In genomic region chr12:88185988-88186387, GRCh38 we compare ENCODE assay signal across 10 cellular contexts. TPM values are rescaled to one million over a fixed set of nuclear protein-coding genes. Genes with fewer than 3 reads are reported as not detected.
DNase-seq lines count a peak whose midpoint lies in the region; ATAC-seq and TF ChIP-seq lines count a peak whose summit lies in the region.
"Had no signal": no experiment of that assay in that cellular context is flagged by ENCODE, and none has a peak within 500 bp of the region (broad histone marks: within the 10 kb centered on the region; RNA-seq: fewer than 3 reads in every experiment).

No MANE protein-coding gene starts in this region.

- peak; percentile 9 for DNase-seq in GM12865 (ENCODE audit: low read depth)
- peak; percentile 71 for DNase-seq in M059J (ENCODE audit: low read depth)
- DNase-seq in fibroblast of the conjunctiva (ENCODE audit: low read depth): peak; percentile 22
- no peak for DNase-seq in CD4-positive, alpha-beta memory T cell
- DNase-seq in germinal center (ENCODE audit: low spot score): no peak
- no peak for DNase-seq in thyroid gland
- DNase-seq in SHP77 (lab: John Stamatoyannopoulos, UW): no peak
- DNase-seq: aorta had no signal

- no peak overlapping the region for H3K4me3 ChIP-seq in GM12865 (ENCODE audit: low read depth, low read length)
- H3K4me3 ChIP-seq in CD4-positive, alpha-beta memory T cell (ENCODE audit: low read length in 2 of 2): no peak overlapping the region
- H3K4me3 ChIP-seq in thyroid gland (replicated peaks in 1 of 3): no peak overlapping the region

- H3K9me3 Mint-ChIP-seq in CD4-positive, alpha-beta memory T cell: peaks cover 0 to 3% (median 0%) of the 10 kb centered on the region in 8 donors

- TF ChIP-seq CTCF in GM12865 (IDR thresholded peaks at IDR 0.05; ENCODE audit: insufficient read depth, low read depth, low read length, missing control alignments) (no peak), thyroid gland (IDR thresholded peaks at IDR 0.05) (no peak)

- H3K27ac ChIP-seq in CD4-positive, alpha-beta memory T cell (ENCODE audit: low read depth, low read length): no peak overlapping the region
- no peak overlapping the region for H3K27ac ChIP-seq in thyroid gland

- H3K4me1 ChIP-seq in CD4-positive, alpha-beta memory T cell (ENCODE audit: insufficient read depth, low read length): no peaks in the 10 kb centered on the region
- no peaks in the 10 kb centered on the region for H3K4me1 ChIP-seq in thyroid gland

- H3K36me3 Mint-ChIP-seq in CD4-positive, alpha-beta memory T cell: peaks cover 46% of the 10 kb centered on the region in 2 donors

- H3K27me3 ChIP-seq in CD4-positive, alpha-beta memory T cell (ENCODE audit: insufficient read depth, low read length): no peaks in the 10 kb centered on the region
- H3K27me3 ChIP-seq in thyroid gland: no peaks in the 10 kb centered on the region

- POLR2A ChIA-PET in CD4-positive, alpha-beta memory T cell (lab: Charles Lee; ENCODE audit: partially characterized antibody): no interaction called here

- no peak overlapping the region for H3K4me3 Mint-ChIP-seq in CD4-positive, alpha-beta memory T cell

- ATAC-seq in HG02571 (IDR thresholded peaks at IDR 0.05; ENCODE audit: unreplicated experiment): peak; percentile 85
- ATAC-seq: Panc1 had no signal

- no peak for TF ChIP-seq POLR2A in thyroid gland (IDR thresholded peaks at IDR 0.05)

- H3K36me3 ChIP-seq in CD4-positive, alpha-beta memory T cell (ENCODE audit: insufficient read depth, low read length): no peaks in the 10 kb centered on the region
- H3K36me3 ChIP-seq in thyroid gland: peaks cover 5% of the 10 kb centered on the region in 2 donors

- intact Hi-C loops in CD4-positive, alpha-beta memory T cell (cut with micrococcal nuclease): no loop called here
- intact Hi-C loops in thyroid gland (cut with DNase I): no loop called here

- H3K27me3 Mint-ChIP-seq in CD4-positive, alpha-beta memory T cell: no peaks in the 10 kb centered on the region

- peak overlapping the region in 1 of 7 donors; percentile 48 for H3K27ac Mint-ChIP-seq in CD4-positive, alpha-beta memory T cell

- peaks cover 0 to 1% (median 0%) of the 10 kb centered on the region in 4 donors for H3K4me1 Mint-ChIP-seq in CD4-positive, alpha-beta memory T cell

- CTCF ChIA-PET in CD4-positive, alpha-beta memory T cell (lab: Charles Lee; ENCODE audit: partially characterized antibody): no interaction called here

- no peaks in the 10 kb centered on the region for H3K9me3 ChIP-seq in CD4-positive, alpha-beta memory T cell (ENCODE audit: control insufficient read depth in 1 of 2, low read length in 2 of 2)
- H3K9me3 ChIP-seq in thyroid gland: no peaks in the 10 kb centered on the region

RNA-seq across cellular contexts. Expression of gene TMTC3, which starts 43.9 kb away (rescaled TPM):
- total RNA-seq in M059J (2014; rRNA removed; shearing (Covaris generic)): 20.6 and 21.6 TPM in 2 replicates
- 10 to 100 TPM; 11.5 to 15.2 TPM for total RNA-seq in CD4-positive, alpha-beta memory T cell
- polyA plus RNA-seq in CD4-positive, alpha-beta memory T cell: 1 to 10 TPM; 1.9 to 2.2 TPM
- total RNA-seq in thyroid gland: 10 to 100 TPM; 16.8 to 27.8 (median 21.1) TPM

RNA-seq across cellular contexts. Expression of gene CEP290, which starts 44.1 kb away (rescaled TPM):
- total RNA-seq in M059J (2014; rRNA removed; shearing (Covaris generic)): 8.8 and 26.8 TPM in 2 replicates
- total RNA-seq in CD4-positive, alpha-beta memory T cell: 10 to 100 TPM; 22.4 to 23.0 TPM
- 10 to 100 TPM in 1 of 2 donors, 1 to 10 TPM in 1; 2.2 to 10.4 TPM for polyA plus RNA-seq in CD4-positive, alpha-beta memory T cell
- 10 to 100 TPM; 24.7 to 42.6 (median 36.6) TPM for total RNA-seq in thyroid gland

Comparison
In these comparisons a context has a peak if more than half of its experiments do, and no peak if none do; other contexts are left out.
1. DNase-seq: peak in GM12865 (single experiment), M059J (single experiment) and fibroblast of the conjunctiva (single experiment); none in CD4-positive, alpha-beta memory T cell (0 of 5), germinal center (single experiment), thyroid gland (0 of 2) and SHP77 (0 of 2).